ENCODE assay signal across 24 cellular contexts in the genomic region with DNA sequence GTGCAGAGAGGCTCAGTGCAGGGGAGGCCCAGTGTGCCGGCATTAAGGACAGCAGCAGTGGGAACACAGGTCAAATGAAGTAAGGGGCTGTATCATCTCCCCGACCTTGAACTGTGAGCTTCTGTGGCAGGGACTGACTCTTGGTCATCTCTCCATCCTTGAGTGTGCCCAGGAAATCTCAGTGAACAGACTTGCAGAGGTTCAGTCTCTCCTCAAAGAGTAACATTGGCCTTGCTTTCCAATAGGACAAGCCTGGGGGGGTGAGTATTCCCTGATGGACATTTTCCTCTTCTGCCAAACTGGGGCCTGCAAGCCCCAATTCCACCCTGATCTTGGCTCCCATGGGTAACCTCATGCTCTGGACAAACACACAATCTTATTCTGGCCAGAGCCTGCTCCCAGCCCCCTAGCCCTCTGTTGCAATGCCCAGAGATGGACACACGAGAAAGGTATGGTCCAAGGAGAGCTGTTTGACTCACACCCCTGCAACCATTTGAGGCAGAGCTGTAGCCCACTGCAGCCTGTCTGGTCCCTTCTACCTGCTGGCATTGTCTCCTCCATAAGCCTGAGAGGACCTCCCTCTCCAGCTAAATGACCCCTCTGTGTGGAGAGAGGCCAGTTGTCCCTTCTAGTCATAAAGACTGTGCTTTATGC. TPM values are rescaled to one million over a fixed set of nuclear protein-coding genes. Genes with fewer than 3 reads are reported as not detected.
DNase-seq lines count a peak whose midpoint lies in the region; ATAC-seq, FAIRE-seq and TF ChIP-seq lines count a peak whose summit lies in the region.
"Had no signal": no experiment of that assay in that cellular context is flagged by ENCODE, and none has a peak within 500 bp of the region (broad histone marks: within the 10 kb centered on the region; RNA-seq: fewer than 3 reads in every experiment).

No MANE protein-coding gene starts in this region.

- FAIRE-seq in pancreas (lab: Jason Lieb, UNC): no peak
- FAIRE-seq: D721Med had no signal

- 93% methylated on average over 3 of the region's 3 CpGs for WGBS in pancreas, 2 donors

- ATAC-seq in memory B cell (ENCODE audit: low read depth): no peak
- no peak for ATAC-seq in pancreas
- no peak for ATAC-seq in HG02623 (IDR thresholded peaks at IDR 0.05; ENCODE audit: unreplicated experiment)
- ATAC-seq: activated naive CD4-positive, alpha-beta T cell treated with anti-CD3 and anti-CD28 coated beads, Interleukin-2, amount 50 U/mL, for 72 hours; activated T-cell treated with anti-CD3 and anti-CD28 coated beads, Interleukin-2, amount 50 U/mL, for 72 hours had no signal

- H3K9me3 Mint-ChIP-seq in activated T-cell treated with anti-CD3 and anti-CD28 coated beads, Interleukin-2, amount 50 U/mL, for 24 hours: no peaks in the 10 kb centered on the region
- H3K9me3 Mint-ChIP-seq in memory B cell: peaks cover 4% of the 10 kb centered on the region
- H3K9me3 Mint-ChIP-seq: endodermal cell; stimulated activated naive CD8-positive, alpha-beta T cell treated with anti-CD3 and anti-CD28 coated beads, Interleukin-15, Interleukin-2, amounts not matched to agents 100 ng/mL and 50 ng/mL, for 24 hours had no signal

- intact Hi-C loops in tibial artery (cut with DNase I; ENCODE audit: low total_unique reads) (no loop called here), pancreas (cut with DNase I) (no loop called here), colonic mucosa (cut with DNase I) (no loop called here)

- H3K27ac ChIP-seq in Peyer's patch (no peak overlapping the region), tibial artery (no peak overlapping the region), pancreas (no peak overlapping the region), colonic mucosa (no peak overlapping the region)
- H3K27ac ChIP-seq: BLaER1, esophagus squamous epithelium, GM23248 had no signal

- no peak for TF ChIP-seq CTCF in Peyer's patch (IDR thresholded peaks at IDR 0.05)
- no peak for TF ChIP-seq CTCF in tibial artery (IDR thresholded peaks at IDR 0.05)
- no peak for TF ChIP-seq CTCF in pancreas (IDR thresholded peaks at IDR 0.05)
- TF ChIP-seq CTCF in colonic mucosa (IDR thresholded peaks at IDR 0.05): no peak

- peaks cover 59% of the 10 kb centered on the region for H3K36me3 Mint-ChIP-seq in activated T-cell treated with anti-CD3 and anti-CD28 coated beads, Interleukin-2, amount 50 U/mL, for 24 hours (ENCODE audit: low read depth)
- H3K36me3 Mint-ChIP-seq in memory B cell: peaks cover 44% of the 10 kb centered on the region

- no peak for TF ChIP-seq POLR2A in Peyer's patch (IDR thresholded peaks at IDR 0.05)

- no peaks in the 10 kb centered on the region for H3K4me1 Mint-ChIP-seq in activated T-cell treated with anti-CD3 and anti-CD28 coated beads, Interleukin-2, amount 50 U/mL, for 24 hours (ENCODE audit: low read depth)
- H3K4me1 Mint-ChIP-seq in memory B cell: peaks cover 39% of the 10 kb centered on the region

- H3K4me3 Mint-ChIP-seq in activated T-cell treated with anti-CD3 and anti-CD28 coated beads, Interleukin-2, amount 50 U/mL, for 24 hours: no peak overlapping the region
- H3K4me3 Mint-ChIP-seq in memory B cell: no peak overlapping the region
- H3K4me3 Mint-ChIP-seq: activated T-cell treated with anti-CD3 and anti-CD28 coated beads, Interleukin-2, amount 50 U/mL, for 72 hours; endodermal cell; stimulated activated naive CD8-positive, alpha-beta T cell treated with anti-CD3 and anti-CD28 coated beads, Interleukin-15, Interleukin-2, amounts not matched to agents 100 ng/mL and 50 ng/mL, for 24 hours had no signal

- H3K27me3 ChIP-seq in Peyer's patch (no peaks in the 10 kb centered on the region), tibial artery (no peaks in the 10 kb centered on the region), pancreas (no peaks in the 10 kb centered on the region), colonic mucosa (no peaks in the 10 kb centered on the region)
- H3K27me3 ChIP-seq: BLaER1, esophagus squamous epithelium, tibial nerve had no signal

- H3K27ac Mint-ChIP-seq in activated T-cell treated with anti-CD3 and anti-CD28 coated beads, Interleukin-2, amount 50 U/mL, for 24 hours: no peak overlapping the region
- H3K27ac Mint-ChIP-seq in memory B cell: peak overlapping the region; percentile 74
- H3K27ac Mint-ChIP-seq: activated T-cell treated with anti-CD3 and anti-CD28 coated beads, Interleukin-2, amount 50 U/mL, for 72 hours; endodermal cell; stimulated activated naive CD8-positive, alpha-beta T cell treated with anti-CD3 and anti-CD28 coated beads, Interleukin-15, Interleukin-2, amounts not matched to agents 100 ng/mL and 50 ng/mL, for 24 hours had no signal

- DNase-seq in activated T-cell treated with anti-CD3 and anti-CD28 coated beads, Interleukin-2, amount 50 U/mL, for 1 hour: peak; percentile 16
- DNase-seq in activated T-cell treated with anti-CD3 and anti-CD28 coated beads, Interleukin-2, amount 50 U/mL, for 24 hours: no peak
- DNase-seq in Peyer's patch (peak in 2 of 3 donors; percentile 30 to 40), memory B cell (ENCODE audit: low spot score in 2 of 2) (no peak), tibial artery (peak; percentile 12 to 21), pancreas (no peak), colonic mucosa (no peak)
- DNase-seq: activated CD4-positive, alpha-beta T cell treated with anti-CD3 and anti-CD28 coated beads for 1 hour; activated CD8-positive, alpha-beta memory T cell treated with anti-CD3 and anti-CD28 coated beads for 24 hours; activated T-cell treated with anti-CD3 and anti-CD28 coated beads, Interleukin-2, amount 50 U/mL, for 72 hours; endodermal cell; esophagus squamous epithelium; GM23248; islet precursor cell; NCI-H146; NCI-H69; stimulated activated CD4-positive, alpha-beta T cell treated with anti-CD3 and anti-CD28 coated beads, Interleukin-4, amount 100 ng/mL, for 4 hours had no signal

- H3K36me3 ChIP-seq in Peyer's patch (peaks cover 0 to 29% (median 0%) of the 10 kb centered on the region in 3 donors), tibial artery (peaks cover 32 to 57% (median 33%) of the 10 kb centered on the region in 3 donors), pancreas (peaks cover 0 to 22% (median 15%) of the 10 kb centered on the region in 3 donors), colonic mucosa (peaks cover 18% of the 10 kb centered on the region)
- H3K36me3 ChIP-seq: BLaER1 had no signal

- H3K4me1 ChIP-seq in Peyer's patch: no peaks in the 10 kb centered on the region
- no peaks in the 10 kb centered on the region for H3K4me1 ChIP-seq in tibial artery
- no peaks in the 10 kb centered on the region for H3K4me1 ChIP-seq in pancreas
- H3K4me1 ChIP-seq in colonic mucosa: no peaks in the 10 kb centered on the region
- H3K4me1 ChIP-seq: BLaER1 had no signal

- no peaks in the 10 kb centered on the region for H3K9me3 ChIP-seq in Peyer's patch
- no peaks in the 10 kb centered on the region for H3K9me3 ChIP-seq in tibial artery
- H3K9me3 ChIP-seq in pancreas: no peaks in the 10 kb centered on the region
- no peaks in the 10 kb centered on the region for H3K9me3 ChIP-seq in colonic mucosa
- H3K9me3 ChIP-seq: BLaER1, esophagus squamous epithelium, tibial nerve had no signal

- H3K4me3 ChIP-seq in Peyer's patch (no peak overlapping the region), tibial artery (no peak overlapping the region), pancreas (no peak overlapping the region), colonic mucosa (no peak overlapping the region)
- H3K4me3 ChIP-seq: BLaER1, esophagus squamous epithelium, GM23248, lung, tibial nerve had no signal

- H3K9ac ChIP-seq in colonic mucosa (ENCODE audit: low read depth in 2 of 2, low read length in 2 of 2): no peak overlapping the region
- H3K9ac ChIP-seq: BLaER1, GM23248 had no signal

- no peaks in the 10 kb centered on the region for H3K27me3 Mint-ChIP-seq in activated T-cell treated with anti-CD3 and anti-CD28 coated beads, Interleukin-2, amount 50 U/mL, for 24 hours
- no peaks in the 10 kb centered on the region for H3K27me3 Mint-ChIP-seq in memory B cell
- H3K27me3 Mint-ChIP-seq: stimulated activated naive CD8-positive, alpha-beta T cell treated with anti-CD3 and anti-CD28 coated beads, Interleukin-15, Interleukin-2, amounts not matched to agents 100 ng/mL and 50 ng/mL, for 24 hours had no signal

RNA-seq across cellular contexts. Expression of gene TLE3, which starts 50.9 kb away (rescaled TPM):
- total RNA-seq in Peyer's patch (100 to 1,000 TPM; 130 to 176 (median 140) TPM), pancreas (10 to 100 TPM; 13.9 to 37.2 (median 21.7) TPM), colonic mucosa (10 to 100 TPM; 65.4 to 85.1 TPM)
- polyA plus RNA-seq in pancreas: 10 to 100 TPM; 12.5 to 13.0 TPM

Comparison
In these comparisons a context has a peak if more than half of its experiments do, and no peak if none do; other contexts are left out.
1. DNase-seq: peak in activated T-cell treated with anti-CD3 and anti-CD28 coated beads, Interleukin-2, amount 50 U/mL, for 1 hour (single experiment), Peyer's patch (2 of 3) and tibial artery (2 of 2); none in activated T-cell treated with anti-CD3 and anti-CD28 coated beads, Interleukin-2, amount 50 U/mL, for 24 hours (single experiment), memory B cell (0 of 2), pancreas (0 of 6) and colonic mucosa (single experiment).